Comparison of ENCODE assay signal across 12 cellular contexts in the genomic region with DNA sequence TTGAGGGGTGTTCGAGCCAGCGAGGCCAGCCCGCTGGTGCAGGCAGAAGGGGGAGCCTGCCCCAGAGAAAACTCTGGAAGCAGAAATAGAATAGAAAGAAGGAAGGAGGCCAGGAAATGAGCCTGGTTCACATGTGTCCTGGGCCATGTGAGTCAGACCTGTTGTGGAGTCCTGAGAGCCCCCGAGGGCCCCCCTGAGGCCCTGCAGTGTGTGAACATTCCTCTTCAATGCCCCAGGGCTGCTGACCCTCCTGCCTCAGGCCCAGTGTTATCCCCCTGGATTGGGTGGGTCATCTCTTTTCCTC. TPM values are rescaled to one million over a fixed set of nuclear protein-coding genes. Genes with fewer than 3 reads are reported as not detected.
DNase-seq lines count a peak whose midpoint lies in the region; ATAC-seq and TF ChIP-seq lines count a peak whose summit lies in the region.
"Had no signal": no experiment of that assay in that cellular context is flagged by ENCODE, and none has a peak within 500 bp of the region (broad histone marks: within the 10 kb centered on the region; RNA-seq: fewer than 3 reads in every experiment).

No MANE protein-coding gene starts in this region.

- H3K27ac ChIP-seq in esophagus muscularis mucosa (replicated peaks in 1 of 4) (peak overlapping the region; percentile 57 to 89 (median 81)), mucosa of rectum (ENCODE audit: low read depth in 2 of 2, low read length in 2 of 2) (peak overlapping the region; percentile 85 to 93), upper lobe of right lung (peak overlapping the region; percentile 38)
- H3K27ac ChIP-seq in CD8-positive, alpha-beta memory T cell (ENCODE audit: low read depth, low read length): no peak overlapping the region
- H3K27ac ChIP-seq: VCaP had no signal

- no peaks in the 10 kb centered on the region for H3K9me3 Mint-ChIP-seq in CD8-positive, alpha-beta memory T cell

- peaks cover 13 to 54% (median 44%) of the 10 kb centered on the region in 4 donors for H3K36me3 ChIP-seq in esophagus muscularis mucosa
- peaks cover 27 to 42% of the 10 kb centered on the region in 2 donors for H3K36me3 ChIP-seq in mucosa of rectum (ENCODE audit: control insufficient read depth in 2 of 2, insufficient read depth in 2 of 2, low read length in 2 of 2)
- peaks cover 39% of the 10 kb centered on the region for H3K36me3 ChIP-seq in upper lobe of right lung
- H3K36me3 ChIP-seq in CD8-positive, alpha-beta memory T cell (ENCODE audit: insufficient read depth, low read length): no peaks in the 10 kb centered on the region

- peak overlapping the region in 1 of 2 donors; percentile 45 for H3K9ac ChIP-seq in mucosa of rectum (ENCODE audit: low read depth in 1 of 2, low read length in 2 of 2)

- intact Hi-C loops in esophagus muscularis mucosa (cut with DNase I): no loop called here
- intact Hi-C loops in upper lobe of right lung (cut with DNase I): no loop called here

- H3K36me3 Mint-ChIP-seq in CD8-positive, alpha-beta memory T cell: no peaks in the 10 kb centered on the region

- POLR2A ChIA-PET in CD8-positive, alpha-beta memory T cell (lab: Charles Lee): interaction anchor here (0.6 kb wide), 1 partner anchor 1353 kb away, joined by 3 read pairs; no protein-coding TSS in a partner anchor

- H3K27me3 ChIP-seq in esophagus muscularis mucosa (no peaks in the 10 kb centered on the region), mucosa of rectum (ENCODE audit: control insufficient read depth in 2 of 2, insufficient read depth in 2 of 2, low read length in 2 of 2) (no peaks in the 10 kb centered on the region), upper lobe of right lung (no peaks in the 10 kb centered on the region)
- no peaks in the 10 kb centered on the region for H3K27me3 ChIP-seq in CD8-positive, alpha-beta memory T cell (ENCODE audit: insufficient read depth, low read length, poor library complexity, severe bottlenecking)

- no peak overlapping the region for H3K4me3 ChIP-seq in esophagus muscularis mucosa
- peak overlapping the region in 1 of 2 donors; percentile 27 for H3K4me3 ChIP-seq in mucosa of rectum (ENCODE audit: low read length in 2 of 2)
- H3K4me3 ChIP-seq in upper lobe of right lung: no peak overlapping the region
- H3K4me3 ChIP-seq in CD8-positive, alpha-beta memory T cell (ENCODE audit: low read length): no peak overlapping the region

- DNase-seq in NOMO-1 (lab: John Stamatoyannopoulos, UW; ENCODE audit: unreplicated experiment in 2 of 2) (peak; percentile 11 to 24), NOMO-1 treated with dmso at 0.1 percent for 144 hours (lab: John Stamatoyannopoulos, UW; ENCODE audit: unreplicated experiment) (no peak), esophagus muscularis mucosa (ENCODE audit: extremely low spot score) (no peak), upper lobe of right lung (no peak)
- DNase-seq in CD8-positive, alpha-beta memory T cell: no peak
- no peak for DNase-seq in effector CD4-positive, alpha-beta T cell
- DNase-seq in activated CD4-positive, alpha-beta T cell treated with anti-CD3 and anti-CD28 coated beads, Interleukin-2, amount 50 U/mL, for 4 hours: no peak
- DNase-seq: 8988T, glutamatergic neuron had no signal

- TF ChIP-seq CTCF in esophagus muscularis mucosa (IDR thresholded peaks at IDR 0.05): no peak
- no peak for TF ChIP-seq CTCF in upper lobe of right lung (IDR thresholded peaks at IDR 0.05)

- H3K9me3 ChIP-seq in esophagus muscularis mucosa (no peaks in the 10 kb centered on the region), mucosa of rectum (ENCODE audit: control insufficient read depth in 2 of 2, low read length in 2 of 2) (no peaks in the 10 kb centered on the region), upper lobe of right lung (no peaks in the 10 kb centered on the region)
- no peaks in the 10 kb centered on the region for H3K9me3 ChIP-seq in CD8-positive, alpha-beta memory T cell (ENCODE audit: low read length)

- peaks cover 0 to 3% (median 0%) of the 10 kb centered on the region in 3 donors for H3K4me1 Mint-ChIP-seq in CD8-positive, alpha-beta memory T cell

- TF ChIP-seq POLR2A in esophagus muscularis mucosa (IDR thresholded peaks at IDR 0.05; ENCODE audit: low read depth): no peak

- no peak for ATAC-seq in upper lobe of right lung

- 47% methylated on average over 4 of the region's 4 CpGs for WGBS in esophagus muscularis mucosa

- no peaks in the 10 kb centered on the region for H3K27me3 Mint-ChIP-seq in CD8-positive, alpha-beta memory T cell

- TF ChIP-seq EP300 in esophagus muscularis mucosa (IDR thresholded peaks at IDR 0.05): no peak

- CTCF ChIA-PET in CD8-positive, alpha-beta memory T cell (lab: Charles Lee): no interaction called here

- H3K27ac Mint-ChIP-seq in CD8-positive, alpha-beta memory T cell: peak overlapping the region in 1 of 8 donors; percentile 23

- no peak overlapping the region for H3K4me3 Mint-ChIP-seq in CD8-positive, alpha-beta memory T cell

- peaks cover 72 to 91% (median 89%) of the 10 kb centered on the region in 4 donors for H3K4me1 ChIP-seq in esophagus muscularis mucosa
- H3K4me1 ChIP-seq in mucosa of rectum (ENCODE audit: control insufficient read depth in 2 of 2, insufficient read depth in 2 of 2, low read length in 2 of 2): peaks cover 63 to 68% of the 10 kb centered on the region in 2 donors
- peaks cover 64% of the 10 kb centered on the region for H3K4me1 ChIP-seq in upper lobe of right lung
- no peaks in the 10 kb centered on the region for H3K4me1 ChIP-seq in CD8-positive, alpha-beta memory T cell (ENCODE audit: insufficient read depth, low read length)

RNA-seq across cellular contexts. Expression of a gene that starts 0.2 kb away (rescaled TPM):
- total RNA-seq in esophagus muscularis mucosa: not detected
- not detected for total RNA-seq in upper lobe of right lung
- not detected for total RNA-seq in CD8-positive, alpha-beta memory T cell
- polyA plus RNA-seq in CD8-positive, alpha-beta memory T cell: not detected
- total RNA-seq: MCF 10A had no signal

RNA-seq across cellular contexts. Expression of a gene that starts 19.3 kb away (rescaled TPM):
- total RNA-seq in esophagus muscularis mucosa (100 to 1,000 TPM; 203 to 338 (median 250) TPM), upper lobe of right lung (261 TPM)
- 1 to 10 TPM; 2.3 to 2.5 TPM for total RNA-seq in CD8-positive, alpha-beta memory T cell
- polyA plus RNA-seq in CD8-positive, alpha-beta memory T cell: 0.29 TPM

RNA-seq across cellular contexts. Expression of a gene that starts 36.4 kb away (rescaled TPM):
- total RNA-seq in esophagus muscularis mucosa (100 to 1,000 TPM; 111 to 168 (median 157) TPM), upper lobe of right lung (230 TPM)
- 100 to 1,000 TPM; 262 to 265 TPM for total RNA-seq in CD8-positive, alpha-beta memory T cell
- 82.8 TPM for polyA plus RNA-seq in CD8-positive, alpha-beta memory T cell

RNA-seq across cellular contexts. Expression of a gene that starts 58.7 kb away (rescaled TPM):
- total RNA-seq in esophagus muscularis mucosa (10 to 100 TPM; 21.6 to 41.5 (median 35.1) TPM), upper lobe of right lung (37.3 TPM)
- 10 to 100 TPM; 37.7 to 40.1 TPM for total RNA-seq in CD8-positive, alpha-beta memory T cell
- polyA plus RNA-seq in CD8-positive, alpha-beta memory T cell: 1.6 TPM

Comparison
In these comparisons a context has a peak if more than half of its experiments do, and no peak if none do; other contexts are left out.
1. DNase-seq: peak in NOMO-1 (2 of 2); none in NOMO-1 treated with dmso at 0.1 percent for 144 hours (single experiment), esophagus muscularis mucosa (single experiment), upper lobe of right lung (single experiment), CD8-positive, alpha-beta memory T cell (0 of 5), effector CD4-positive, alpha-beta T cell (single experiment) and activated CD4-positive, alpha-beta T cell treated with anti-CD3 and anti-CD28 coated beads, Interleukin-2, amount 50 U/mL, for 4 hours (0 of 2).
2. RNA of a gene that starts 19.3 kb away (total RNA-seq): 203 to 338 TPM in esophagus muscularis mucosa and 261 TPM in upper lobe of right lung (single experiment); 2.3 to 2.5 TPM in CD8-positive, alpha-beta memory T cell; every median in the first group is over 10 times any median in the second.